Comparison of ENCODE assay signal across 8 cellular contexts in genomic region chr17:41777579-41778188, GRCh38. TPM values are rescaled to one million over a fixed set of nuclear protein-coding genes. Genes with fewer than 3 reads are reported as not detected.
DNase-seq lines count a peak whose midpoint lies in the region; ATAC-seq, FAIRE-seq and TF ChIP-seq lines count a peak whose summit lies in the region.

No MANE protein-coding gene starts in this region.

- peak; percentile 100 for FAIRE-seq in endothelial cell of umbilical vein (lab: Jason Lieb, UNC)

- no peaks in the 10 kb centered on the region for H3K79me2 ChIP-seq in endothelial cell of umbilical vein (ENCODE audit: control insufficient read depth, insufficient read depth, low read length)

- CTCF ChIA-PET in endothelial cell of umbilical vein (lab: Charles Lee), result interaction anchor here (0.6 to 7.7 kb wide), 14 partner anchors 8 to 153 kb away, joined by 3 to 169 read pairs (median 6); partner anchors contain the start of genes JUP, KLHL11, ODAD4 and P3H4
- CTCF ChIA-PET in CD4-positive, alpha-beta T cell (lab: Charles Lee), result no interaction called here

- BruUV-seq in endothelial cell of umbilical vein (replicated peaks; lab: Mats Ljungman, UMichigan), result no TSS peak

- H3K27me3 ChIP-seq in endothelial cell of umbilical vein (ENCODE audit: control insufficient read depth in 2 of 2, insufficient read depth in 2 of 2, low read length in 2 of 2), result no peaks in the 10 kb centered on the region
- no peaks in the 10 kb centered on the region for H3K27me3 ChIP-seq in mucosa of rectum (ENCODE audit: control insufficient read depth in 2 of 2, insufficient read depth in 2 of 2, low read length in 2 of 2)
- H3K27me3 ChIP-seq in CD4-positive, alpha-beta T cell (ENCODE audit: control insufficient read depth, insufficient read depth, low read length), result peaks cover 6% of the 10 kb centered on the region

- no peaks in the 10 kb centered on the region for H3K9me3 Mint-ChIP-seq in activated naive CD8-positive, alpha-beta T cell treated with anti-CD3 and anti-CD28 coated beads for 36 hours
- no peaks in the 10 kb centered on the region for H3K9me3 Mint-ChIP-seq in CD4-positive, alpha-beta T cell

- no peak overlapping the region for H2AFZ ChIP-seq in endothelial cell of umbilical vein (ENCODE audit: low read depth, low read length)

- no peaks in the 10 kb centered on the region for H3K4me1 Mint-ChIP-seq in activated naive CD8-positive, alpha-beta T cell treated with anti-CD3 and anti-CD28 coated beads for 36 hours
- H3K4me1 Mint-ChIP-seq in CD4-positive, alpha-beta T cell (ENCODE audit: low read depth), result no peaks in the 10 kb centered on the region

- TF ChIP-seq CTCF in endothelial cell of umbilical vein (IDR thresholded peaks at IDR 0.05; ENCODE audit: extremely low read depth in 1 of 2, insufficient read depth in 1 of 2, low read depth in 1 of 2, low read length in 2 of 2), result peak in 1 of 2 donors; percentile 36
- no peak for TF ChIP-seq CTCF in CD4-positive, alpha-beta T cell (IDR thresholded peaks at IDR 0.05)

- H3K4me2 ChIP-seq in endothelial cell of umbilical vein (ENCODE audit: insufficient read depth, low read length), result peak overlapping the region; percentile 65

- peaks cover 45% of the 10 kb centered on the region for H3K4me1 ChIP-seq in endothelial cell of umbilical vein (ENCODE audit: control insufficient read depth, extremely low read depth, insufficient read depth, low read length)
- peaks cover 57 to 64% of the 10 kb centered on the region in 2 donors for H3K4me1 ChIP-seq in mucosa of rectum (ENCODE audit: control insufficient read depth in 2 of 2, insufficient read depth in 2 of 2, low read length in 2 of 2)

- H3K9ac ChIP-seq in endothelial cell of umbilical vein (replicated peaks; ENCODE audit: extremely low read depth, insufficient read depth, low read length) (peak overlapping the region; percentile 72), mucosa of rectum (ENCODE audit: low read depth in 1 of 2, low read length in 2 of 2) (peak overlapping the region; percentile 44 to 72)

- no peak overlapping the region for H3K27ac Mint-ChIP-seq in activated naive CD8-positive, alpha-beta T cell treated with anti-CD3 and anti-CD28 coated beads for 36 hours
- no peak overlapping the region for H3K27ac Mint-ChIP-seq in CD4-positive, alpha-beta T cell

- peaks cover 5% of the 10 kb centered on the region for H3K27me3 Mint-ChIP-seq in activated naive CD8-positive, alpha-beta T cell treated with anti-CD3 and anti-CD28 coated beads for 36 hours
- peaks cover 14% of the 10 kb centered on the region for H3K27me3 Mint-ChIP-seq in CD4-positive, alpha-beta T cell

- peaks cover 0 to 10% of the 10 kb centered on the region in 2 experiments for H3K36me3 ChIP-seq in endothelial cell of umbilical vein (ENCODE audit: control insufficient read depth in 2 of 2, extremely low read depth in 1 of 2, insufficient read depth in 2 of 2, low read length in 2 of 2)
- peaks cover 3 to 9% of the 10 kb centered on the region in 2 donors for H3K36me3 ChIP-seq in mucosa of rectum (ENCODE audit: control insufficient read depth in 2 of 2, insufficient read depth in 2 of 2, low read length in 2 of 2)

- ATAC-seq in HG02678 (IDR thresholded peaks at IDR 0.05; ENCODE audit: unreplicated experiment), result no peak
- ATAC-seq in CD4-positive, alpha-beta T cell (ENCODE audit: poor library complexity), result no peak

- no peak overlapping the region for H3K4me3 Mint-ChIP-seq in activated naive CD8-positive, alpha-beta T cell treated with anti-CD3 and anti-CD28 coated beads for 36 hours
- no peak overlapping the region for H3K4me3 Mint-ChIP-seq in CD4-positive, alpha-beta T cell

- DNase-seq in EH (ENCODE audit: low read depth) (peak; percentile 96), NCI-H748 (lab: John Stamatoyannopoulos, UW; ENCODE audit: unreplicated experiment) (peak; percentile 74), endothelial cell of umbilical vein (ENCODE audit: low read depth, low spot score) (peak; percentile 100), NOMO-1 treated with DMSO at 0.1 percent for 48 hours (lab: John Stamatoyannopoulos, UW; ENCODE audit: unreplicated experiment) (no peak)
- no peak for DNase-seq in activated naive CD8-positive, alpha-beta T cell treated with anti-CD3 and anti-CD28 coated beads for 36 hours
- no peak for DNase-seq in CD4-positive, alpha-beta T cell

- POLR2A ChIA-PET in endothelial cell of umbilical vein (lab: Charles Lee), result interaction anchor here (0.7 to 3.2 kb wide), 7 partner anchors 9 to 89 kb away, joined by 3 to 82 read pairs (median 6); partner anchors contain the start of genes JUP and P3H4
- POLR2A ChIA-PET in CD4-positive, alpha-beta T cell (lab: Charles Lee), result no interaction called here

- H3K9me3 ChIP-seq in endothelial cell of umbilical vein (replicated peaks; ENCODE audit: control insufficient read depth, insufficient read depth, low read length) (no peaks in the 10 kb centered on the region), mucosa of rectum (ENCODE audit: control insufficient read depth in 2 of 2, low read length in 2 of 2) (no peaks in the 10 kb centered on the region)
- H3K9me3 ChIP-seq in CD4-positive, alpha-beta T cell (ENCODE audit: control insufficient read depth, low read length), result no peaks in the 10 kb centered on the region

- H3K27ac ChIP-seq in endothelial cell of umbilical vein (ENCODE audit: insufficient read depth, low read depth, low read length), result peak overlapping the region; percentile 97
- peak overlapping the region; percentile 95 for H3K27ac ChIP-seq in mucosa of rectum (ENCODE audit: low read depth in 2 of 2, low read length in 2 of 2)
- no peak overlapping the region for H3K27ac ChIP-seq in CD4-positive, alpha-beta T cell (ENCODE audit: low read depth, low read length)

- TF ChIP-seq POLR2A in endothelial cell of umbilical vein (IDR thresholded peaks at IDR 0.05; ENCODE audit: low read depth, low read length), result peak; percentile 65

- no peaks in the 10 kb centered on the region for H4K20me1 ChIP-seq in endothelial cell of umbilical vein (replicated peaks; ENCODE audit: control insufficient read depth, extremely low read depth, insufficient read depth, low read length)

- no peaks in the 10 kb centered on the region for H3K36me3 Mint-ChIP-seq in activated naive CD8-positive, alpha-beta T cell treated with anti-CD3 and anti-CD28 coated beads for 36 hours
- no peaks in the 10 kb centered on the region for H3K36me3 Mint-ChIP-seq in CD4-positive, alpha-beta T cell (ENCODE audit: low read depth)

- dilution Hi-C loops in endothelial cell of umbilical vein (cut with MboI; ENCODE audit: extremely low pct_ligation_motif_present, low sequenced_read_pairs), result no loop called here

- no peak overlapping the region for H3K4me3 ChIP-seq in endothelial cell of umbilical vein (replicated peaks in 1 of 3; ENCODE audit: insufficient read depth in 1 of 3, low read depth in 1 of 3, low read length in 3 of 3)
- peak overlapping the region in 1 of 2 donors; percentile 7 for H3K4me3 ChIP-seq in mucosa of rectum (ENCODE audit: low read length in 2 of 2)

- intact Hi-C loops in endothelial cell of umbilical vein (cut with micrococcal nuclease), result loop anchor here (1.0 kb wide), 6 partner anchors 9 to 88 kb away; partner anchors contain the start of genes JUP and KLHL11
- intact Hi-C loops in CD4-positive, alpha-beta T cell (cut with DNase I, micrococcal nuclease), result no loop called here

- H3K9me1 ChIP-seq in endothelial cell of umbilical vein (replicated peaks; ENCODE audit: control insufficient read depth, extremely low read depth, insufficient read depth, low read length), result no peaks in the 10 kb centered on the region

RNA-seq across cellular contexts. Expression of gene JUP, which starts 8.8 kb away (rescaled TPM):
- total RNA-seq in endothelial cell of umbilical vein, result 170 and 171 TPM in 2 replicates
- 98.0 and 100 TPM in 2 replicates for polyA plus RNA-seq in endothelial cell of umbilical vein
- polyA plus RNA-seq in endothelial cell of umbilical vein (2011; cell fraction: cytosol; rRNA removed), result 72.7 and 86.1 TPM in 2 replicates
- 60.0 and 77.0 TPM in 2 replicates for polyA plus RNA-seq in endothelial cell of umbilical vein (2011; cell fraction: nucleus; rRNA removed)
- polyA plus RNA-seq in endothelial cell of umbilical vein (2012), result 69.4 and 88.4 TPM in 2 replicates
- polyA minus RNA-seq in endothelial cell of umbilical vein, result 69.0 and 85.2 TPM in 2 replicates
- polyA minus RNA-seq in endothelial cell of umbilical vein (2011; cell fraction: cytosol; rRNA and poly(A)+ RNA removed), result 66.7 TPM
- polyA minus RNA-seq in endothelial cell of umbilical vein (2011; cell fraction: nucleus; rRNA and poly(A)+ RNA removed), result 51.8 and 89.1 TPM in 2 replicates
- 1 to 10 TPM; 2.7 to 3.7 TPM for total RNA-seq in activated naive CD8-positive, alpha-beta T cell treated with anti-CD3 and anti-CD28 coated beads for 36 hours
- total RNA-seq in CD4-positive, alpha-beta T cell, result 1 to 10 TPM in 1 of 2 experiments, under 1 TPM in 1; 0.88 to 1.1 TPM

RNA-seq across cellular contexts. Expression of gene P3H4, which starts 34.1 kb away (rescaled TPM):
- total RNA-seq in endothelial cell of umbilical vein, result 37.1 and 39.2 TPM in 2 replicates
- polyA plus RNA-seq in endothelial cell of umbilical vein, result 57.3 and 58.3 TPM in 2 replicates
- 38.0 and 49.5 TPM in 2 replicates for polyA plus RNA-seq in endothelial cell of umbilical vein (2011; cell fraction: cytosol; rRNA removed)
- 18.8 and 20.8 TPM in 2 replicates for polyA plus RNA-seq in endothelial cell of umbilical vein (2011; cell fraction: nucleus; rRNA removed)
- polyA plus RNA-seq in endothelial cell of umbilical vein (2012), result 30.9 and 49.7 TPM in 2 replicates
- 23.4 and 31.7 TPM in 2 replicates for polyA minus RNA-seq in endothelial cell of umbilical vein
- 31.0 TPM for polyA minus RNA-seq in endothelial cell of umbilical vein (2011; cell fraction: cytosol; rRNA and poly(A)+ RNA removed)
- 12.2 and 12.6 TPM in 2 replicates for polyA minus RNA-seq in endothelial cell of umbilical vein (2011; cell fraction: nucleus; rRNA and poly(A)+ RNA removed)
- 1 to 10 TPM; 1.5 to 1.8 TPM for total RNA-seq in activated naive CD8-positive, alpha-beta T cell treated with anti-CD3 and anti-CD28 coated beads for 36 hours
- total RNA-seq in CD4-positive, alpha-beta T cell, result 1 to 10 TPM; 1.3 to 2.3 TPM

RNA-seq across cellular contexts. Expression of gene FKBP10, which starts 35.1 kb away (rescaled TPM):
- 163 and 168 TPM in 2 replicates for total RNA-seq in endothelial cell of umbilical vein
- 377 and 431 TPM in 2 replicates for polyA plus RNA-seq in endothelial cell of umbilical vein
- polyA plus RNA-seq in endothelial cell of umbilical vein (2011; cell fraction: cytosol; rRNA removed), result 210 and 266 TPM in 2 replicates
- 701 and 710 TPM in 2 replicates for polyA plus RNA-seq in endothelial cell of umbilical vein (2011; cell fraction: nucleus; rRNA removed)
- polyA plus RNA-seq in endothelial cell of umbilical vein (2012), result 227 and 335 TPM in 2 replicates
- polyA minus RNA-seq in endothelial cell of umbilical vein, result 162 and 168 TPM in 2 replicates
- 86.1 TPM for polyA minus RNA-seq in endothelial cell of umbilical vein (2011; cell fraction: cytosol; rRNA and poly(A)+ RNA removed)
- 97.3 and 130 TPM in 2 replicates for polyA minus RNA-seq in endothelial cell of umbilical vein (2011; cell fraction: nucleus; rRNA and poly(A)+ RNA removed)
- under 1 TPM; 0.48 to 0.89 TPM for total RNA-seq in activated naive CD8-positive, alpha-beta T cell treated with anti-CD3 and anti-CD28 coated beads for 36 hours
- not detected for total RNA-seq in CD4-positive, alpha-beta T cell

RNA-seq across cellular contexts. Expression of gene HAP1, which starts 43.2 kb away (rescaled TPM):
- total RNA-seq in endothelial cell of umbilical vein, result 0.23 and 0.24 TPM in 2 replicates
- polyA plus RNA-seq in endothelial cell of umbilical vein, result 0.07 and 0.11 TPM in 2 replicates
- 0.03 and 0.05 TPM in 2 replicates for polyA plus RNA-seq in endothelial cell of umbilical vein (2011; cell fraction: cytosol; rRNA removed)
- 0.96 and 1.0 TPM in 2 replicates for polyA plus RNA-seq in endothelial cell of umbilical vein (2011; cell fraction: nucleus; rRNA removed)
- polyA plus RNA-seq in endothelial cell of umbilical vein (2012), result 0.27 TPM in 1 of 2 replicates, not detected in the other
- polyA minus RNA-seq in endothelial cell of umbilical vein, result 0.06 TPM in 1 of 2 replicates, not detected in the other
- not detected for polyA minus RNA-seq in endothelial cell of umbilical vein (2011; cell fraction: cytosol; rRNA and poly(A)+ RNA removed)
- 0.05 and 0.14 TPM in 2 replicates for polyA minus RNA-seq in endothelial cell of umbilical vein (2011; cell fraction: nucleus; rRNA and poly(A)+ RNA removed)
- under 1 TPM in 1 of 2 experiments, not detected in 1; 0.08 TPM for total RNA-seq in activated naive CD8-positive, alpha-beta T cell treated with anti-CD3 and anti-CD28 coated beads for 36 hours
- under 1 TPM in 1 of 2 experiments, not detected in 1; 0.11 TPM for total RNA-seq in CD4-positive, alpha-beta T cell

RNA-seq across cellular contexts. Expression of gene NT5C3B, which starts 58.3 kb away (rescaled TPM):
- total RNA-seq in endothelial cell of umbilical vein, result 57.4 and 67.3 TPM in 2 replicates
- polyA plus RNA-seq in endothelial cell of umbilical vein, result 75.5 and 92.5 TPM in 2 replicates
- polyA plus RNA-seq in endothelial cell of umbilical vein (2011; cell fraction: cytosol; rRNA removed), result 80.0 and 90.6 TPM in 2 replicates
- polyA plus RNA-seq in endothelial cell of umbilical vein (2011; cell fraction: nucleus; rRNA removed), result 84.8 and 107 TPM in 2 replicates
- 89.8 and 107 TPM in 2 replicates for polyA plus RNA-seq in endothelial cell of umbilical vein (2012)
- polyA minus RNA-seq in endothelial cell of umbilical vein, result 53.4 and 54.1 TPM in 2 replicates
- polyA minus RNA-seq in endothelial cell of umbilical vein (2011; cell fraction: cytosol; rRNA and poly(A)+ RNA removed), result 23.6 TPM
- polyA minus RNA-seq in endothelial cell of umbilical vein (2011; cell fraction: nucleus; rRNA and poly(A)+ RNA removed), result 23.1 and 30.6 TPM in 2 replicates
- total RNA-seq in activated naive CD8-positive, alpha-beta T cell treated with anti-CD3 and anti-CD28 coated beads for 36 hours, result 10 to 100 TPM; 52.8 to 56.7 TPM
- 10 to 100 TPM; 25.7 to 29.7 TPM for total RNA-seq in CD4-positive, alpha-beta T cell

Comparison
In these comparisons a context has a peak if more than half of its experiments do, and no peak if none do; other contexts are left out.
1. DNase-seq: peak in EH (single experiment), NCI-H748 (single experiment) and endothelial cell of umbilical vein (single experiment); none in activated naive CD8-positive, alpha-beta T cell treated with anti-CD3 and anti-CD28 coated beads for 36 hours (single experiment), NOMO-1 treated with DMSO at 0.1 percent for 48 hours (single experiment) and CD4-positive, alpha-beta T cell (0 of 10).
2. RNA of gene JUP, which starts 8.8 kb away (total RNA-seq): 170 to 171 TPM in endothelial cell of umbilical vein; 2.7 to 3.7 TPM in activated naive CD8-positive, alpha-beta T cell treated with anti-CD3 and anti-CD28 coated beads for 36 hours and 0.88 to 1.1 TPM in CD4-positive, alpha-beta T cell; every median in the first group is over 10 times any median in the second.
3. RNA of gene P3H4, which starts 34.1 kb away (total RNA-seq): 37.1 to 39.2 TPM in endothelial cell of umbilical vein; 1.3 to 2.3 TPM in CD4-positive, alpha-beta T cell and 1.5 to 1.8 TPM in activated naive CD8-positive, alpha-beta T cell treated with anti-CD3 and anti-CD28 coated beads for 36 hours; every median in the first group is over 10 times any median in the second.
4. RNA of gene FKBP10, which starts 35.1 kb away (total RNA-seq): 163 to 168 TPM in endothelial cell of umbilical vein; 0.48 to 0.89 TPM in activated naive CD8-positive, alpha-beta T cell treated with anti-CD3 and anti-CD28 coated beads for 36 hours and not detected in CD4-positive, alpha-beta T cell; every median in the first group is over 10 times any median in the second.